Comparison of ENCODE assay signal across 8 cellular contexts in the genomic region with DNA sequence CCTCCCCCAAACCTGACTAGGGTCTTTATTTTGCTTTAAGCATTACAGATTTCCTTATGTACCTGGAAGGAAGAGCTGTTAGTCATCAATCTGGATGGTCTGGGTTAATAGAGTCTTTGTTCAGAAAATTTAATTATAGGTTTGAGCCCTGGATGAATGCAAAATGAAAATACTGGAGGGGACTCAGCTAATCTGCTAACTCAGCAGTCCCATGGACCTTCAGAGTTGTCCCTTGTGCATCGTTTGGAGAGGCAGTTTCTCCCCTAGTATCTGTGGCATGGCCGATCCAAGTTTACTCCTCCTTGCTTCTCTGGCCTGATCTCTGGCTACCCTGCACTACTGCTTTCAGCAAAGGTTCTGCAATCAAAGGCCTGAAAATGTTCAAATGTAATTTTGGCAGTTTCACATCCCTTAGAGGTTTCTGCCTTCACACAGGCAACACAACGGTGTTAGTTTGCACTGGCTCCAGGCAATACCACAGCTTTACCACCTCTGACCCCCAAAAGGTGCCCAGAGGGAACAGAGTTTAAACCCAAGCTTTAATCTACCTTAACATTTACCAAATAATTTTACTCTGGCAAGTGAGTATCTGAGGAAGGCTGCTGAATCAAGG.
DNase-seq lines count a peak whose midpoint lies in the region; ATAC-seq lines count a peak whose summit lies in the region.

No MANE protein-coding gene starts in this region.

- no peak overlapping the region for H4K91ac ChIP-seq in neuronal stem cell (ENCODE audit: low read depth, low read length, poor library complexity)

- no peak overlapping the region for H2BK15ac ChIP-seq in neuronal stem cell (ENCODE audit: low read length)

- peak overlapping the region; percentile 34 for H2BK12ac ChIP-seq in neuronal stem cell (ENCODE audit: low read length)

- H2AFZ ChIP-seq in neuronal stem cell (ENCODE audit: low read length): no peak overlapping the region

- no peak overlapping the region for H3K4ac ChIP-seq in neuronal stem cell (ENCODE audit: low read length)

- H3K9ac ChIP-seq in neuronal stem cell (ENCODE audit: low read depth, low read length, poor library complexity): no peak overlapping the region

- no peak overlapping the region for H2AK5ac ChIP-seq in neuronal stem cell (ENCODE audit: low read depth, low read length)

- H2BK120ac ChIP-seq in neuronal stem cell (ENCODE audit: low read depth, low read length): no peak overlapping the region

- H3K4me3 ChIP-seq in neuronal stem cell (ENCODE audit: low read length in 2 of 2): no peak overlapping the region

- H3K4me2 ChIP-seq in neuronal stem cell (ENCODE audit: insufficient read depth, low read length, poor library complexity, severe bottlenecking): no peak overlapping the region

- no peak overlapping the region for H3K23ac ChIP-seq in neuronal stem cell (ENCODE audit: low read depth, low read length, poor library complexity)

- H3K18ac ChIP-seq in neuronal stem cell (ENCODE audit: low read length): no peak overlapping the region

- no peak overlapping the region for H3K27ac ChIP-seq in neuronal stem cell (replicated peaks; ENCODE audit: low read length)

- ATAC-seq in GM18520 (IDR thresholded peaks at IDR 0.05; ENCODE audit: unreplicated experiment): peak; percentile 74
- peak; percentile 91 for ATAC-seq in HG02588 (IDR thresholded peaks at IDR 0.05; ENCODE audit: unreplicated experiment)

- H3K4me1 ChIP-seq in neuronal stem cell (ENCODE audit: control insufficient read depth in 2 of 2, insufficient read depth in 1 of 2, low read depth in 1 of 2, low read length in 2 of 2): peaks cover 6 to 7% of the 10 kb centered on the region in 2 donors

- DNase-seq in NCI-H146 treated with DMSO at 0.1 percent for 48 hours (lab: John Stamatoyannopoulos, UW; ENCODE audit: unreplicated experiment) (peak; percentile 16), neuronal stem cell (ENCODE audit: low spot score) (no peak), AG08396 (ENCODE audit: low spot score) (no peak), NK-92 (lab: John Stamatoyannopoulos, UW; ENCODE audit: unreplicated experiment) (no peak)
- no peak for DNase-seq in activated naive CD4-positive, alpha-beta T cell treated with anti-CD3 and anti-CD28 coated beads, Interleukin-2, amount 50 U/mL, for 16 hours
- DNase-seq in stimulated activated CD4-positive, alpha-beta T cell treated with anti-CD3 and anti-CD28 coated beads, Interleukin-4, amount 100 ng/mL, for 24 hours: no peak

- no peak overlapping the region for H2BK5ac ChIP-seq in neuronal stem cell (ENCODE audit: low read length)

- no peaks in the 10 kb centered on the region for H3K79me1 ChIP-seq in neuronal stem cell (ENCODE audit: low read depth, low read length)

- no peak overlapping the region for H3K14ac ChIP-seq in neuronal stem cell (ENCODE audit: low read length)

- H3K27me3 ChIP-seq in neuronal stem cell (ENCODE audit: control insufficient read depth in 3 of 3, insufficient read depth in 3 of 3, low read depth in 1 of 3, low read length in 3 of 3): no peaks in the 10 kb centered on the region

- H4K8ac ChIP-seq in neuronal stem cell (ENCODE audit: low read depth, low read length): no peak overlapping the region

- H3K36me3 ChIP-seq in neuronal stem cell (replicated peaks in 1 of 2; ENCODE audit: control insufficient read depth in 2 of 2, insufficient read depth in 2 of 2, low read length in 2 of 2): peaks cover 0 to 2% of the 10 kb centered on the region in 2 donors

- WGBS in neuronal stem cell (ENCODE audit: extremely low coverage in 2 of 2, insufficient read length in 2 of 2, insufficient replicate concordance in 1 of 2), 2 donors: no CpG with 5 or more reads among the region's 3 CpGs

- H3K9me3 ChIP-seq in neuronal stem cell (replicated peaks in 1 of 2; ENCODE audit: control insufficient read depth in 2 of 2, insufficient read depth in 1 of 2, low read depth in 1 of 2, low read length in 2 of 2): no peaks in the 10 kb centered on the region
